ENCODE assay signal across 20 cellular contexts in genomic region chr10:98528166-98528784, GRCh38.
DNase-seq lines count a peak whose midpoint lies in the region; TF ChIP-seq lines count a peak whose summit lies in the region.
"Had no signal": no experiment of that assay in that cellular context is flagged by ENCODE, and none has a peak within 500 bp of the region (broad histone marks: within the 10 kb centered on the region; RNA-seq: fewer than 3 reads in every experiment).

No MANE protein-coding gene starts in this region.

- peak overlapping the region in 5 of 8 donors; percentile 7 to 35 (median 23) for H3K27ac ChIP-seq in spleen
- H3K27ac ChIP-seq: A549, epithelial cell of prostate, psoas muscle, skin epidermis had no signal

- H3K4me1 ChIP-seq in spleen = no peaks in the 10 kb centered on the region
- H3K4me1 ChIP-seq: A549, psoas muscle had no signal

- peaks cover 0 to 15% (median 0%) of the 10 kb centered on the region in 7 donors for H3K27me3 ChIP-seq in spleen (replicated peaks in 1 of 7)

- H3K4me3 ChIP-seq in spleen = no peak overlapping the region
- H3K4me3 ChIP-seq: A549, psoas muscle, skin epidermis had no signal

- WGBS in spleen, 5 donors = 60 to 65% (median 63%) methylated on average over 8 of the region's 8 CpGs

- H3K9me3 ChIP-seq in spleen = no peaks in the 10 kb centered on the region
- H3K9me3 ChIP-seq: A549, psoas muscle had no signal

- TF ChIP-seq POLR2A in spleen (IDR thresholded peaks at IDR 0.05) = no peak

- intact Hi-C loops in spleen (cut with DNase I; ENCODE audit: low total_unique reads) = no loop called here

- no peak for TF ChIP-seq CTCF in spleen (IDR thresholded peaks at IDR 0.05 in 8 of 11, conservative IDR thresholded peaks at IDR 0.05 in 3 of 11)

- no peaks in the 10 kb centered on the region for H3K36me3 ChIP-seq in spleen

- DNase-seq in NCI-H2196 (lab: John Stamatoyannopoulos, UW; ENCODE audit: unreplicated experiment) (peak; percentile 11), NCI-H2196 treated with DMSO at 0.1 percent for 48 hours (lab: John Stamatoyannopoulos, UW; ENCODE audit: unreplicated experiment) (no peak), HS-5 (ENCODE audit: low read depth) (peak; percentile 30), dermis microvascular lymphatic vessel endothelial cell (ENCODE audit: low read depth in 2 of 2) (peak; percentile 41 to 65), spleen (no peak), 8988T (no peak), Kasumi-1 (lab: John Stamatoyannopoulos, UW) (no peak)
- no peak for DNase-seq in central memory CD4-positive, alpha-beta T cell
- DNase-seq: activated CD4-positive, CD25-positive, alpha-beta regulatory T cell treated with anti-CD3 and anti-CD28 coated beads, Interleukin-2, amount 50 U/mL, for 72 hours; activated naive CD8-positive, alpha-beta T cell treated with anti-CD3 and anti-CD28 coated beads for 36 hours; CD4-positive, alpha-beta T cell; glutamatergic neuron; NCI-H1436 treated with DMSO at 0.1 percent for 48 hours; NCI-H446; psoas muscle; stimulated activated CD4-positive, alpha-beta T cell treated with anti-CD3 and anti-CD28 coated beads, Interleukin-4, amount 100 ng/mL, for 1 hour; T1000 had no signal

Comparison
In these comparisons a context has a peak if more than half of its experiments do, and no peak if none do; other contexts are left out.
1. DNase-seq: peak in NCI-H2196 (single experiment), HS-5 (single experiment) and dermis microvascular lymphatic vessel endothelial cell (2 of 2); none in NCI-H2196 treated with DMSO at 0.1 percent for 48 hours (single experiment), spleen (single experiment), 8988T (single experiment), Kasumi-1 (0 of 2) and central memory CD4-positive, alpha-beta T cell (single experiment).